Comparison of ENCODE assay signal across 32 cellular contexts in the genomic region with DNA sequence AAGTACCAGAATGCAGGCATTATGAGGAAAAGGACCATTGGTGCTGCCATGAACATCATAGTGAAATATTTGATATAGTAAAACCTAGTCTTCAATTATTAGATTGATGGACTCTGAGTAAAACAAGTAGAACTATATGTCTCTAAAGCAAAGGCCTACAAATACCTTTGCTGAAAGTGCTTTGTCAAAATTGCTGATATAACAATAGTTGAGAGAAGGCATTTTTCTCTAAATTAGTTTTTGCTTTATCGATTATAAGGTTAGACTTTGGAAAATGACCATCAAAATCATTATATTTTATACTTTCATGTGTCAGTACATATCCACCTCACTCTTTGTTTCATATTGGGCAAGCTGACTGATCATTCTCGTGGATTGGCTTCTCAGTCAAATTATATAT.
"Had no signal": no experiment of that assay in that cellular context is flagged by ENCODE, and none has a peak within 500 bp of the region (broad histone marks: within the 10 kb centered on the region; RNA-seq: fewer than 3 reads in every experiment).

No MANE protein-coding gene starts in this region.

- H3K9me3 Mint-ChIP-seq: nephron progenitor cell; neural progenitor cell; stimulated activated naive CD8-positive, alpha-beta T cell treated with anti-CD3 and anti-CD28 coated beads, Interleukin-15, amount 100 ng/mL, for 72 hours; type B pancreatic cell had no signal

- H3K4me1 ChIP-seq: neural progenitor cell, parathyroid adenoma, psoas muscle, spleen, suprapubic skin, testis, tibial artery, transverse colon, upper lobe of right lung, uterus had no signal

- H3K9ac ChIP-seq: neural progenitor cell, parathyroid adenoma had no signal

- ATAC-seq: naive thymus-derived CD8-positive, alpha-beta T cell; natural killer cell treated with Interleukin-12 subunit alpha and Interleukin-12 subunit beta and Interleukin-15 and Interleukin-18, amount 100 ng/mL, for 72 hours; psoas muscle; right cardiac atrium; sciatic nerve; stimulated activated naive CD8-positive, alpha-beta T cell treated with anti-CD3 and anti-CD28 coated beads, Interleukin-15, amount 100 ng/mL, for 72 hours; stimulated activated naive CD8-positive, alpha-beta T cell treated with anti-CD3 and anti-CD28 coated beads, Interleukin-15, Interleukin-2, amounts not matched to agents 100 U/mL and 50 U/mL, for 24 hours; upper lobe of right lung had no signal

- H3K27ac Mint-ChIP-seq: naive thymus-derived CD8-positive, alpha-beta T cell; natural killer cell treated with Interleukin-12 subunit alpha and Interleukin-12 subunit beta and Interleukin-15 and Interleukin-18, amount 100 ng/mL, for 72 hours; nephron progenitor cell; neural progenitor cell; progenitor cell of endocrine pancreas; stimulated activated naive CD8-positive, alpha-beta T cell treated with anti-CD3 and anti-CD28 coated beads, Interleukin-15, amount 100 ng/mL, for 72 hours; type B pancreatic cell had no signal

- H3K27me3 Mint-ChIP-seq: naive B cell; naive thymus-derived CD8-positive, alpha-beta T cell; natural killer cell treated with Interleukin-12 subunit alpha and Interleukin-12 subunit beta and Interleukin-15 and Interleukin-18, amount 100 ng/mL, for 72 hours; progenitor cell of endocrine pancreas; stimulated activated naive CD8-positive, alpha-beta T cell treated with anti-CD3 and anti-CD28 coated beads, Interleukin-15, amount 100 ng/mL, for 72 hours; type B pancreatic cell had no signal

- H3K27ac ChIP-seq: neural progenitor cell, ovary, parathyroid adenoma, psoas muscle, skin epidermis, spleen, suprapubic skin, testis, tibial artery, transverse colon, upper lobe of right lung, uterus had no signal

- H3K36me3 Mint-ChIP-seq: naive B cell; naive thymus-derived CD8-positive, alpha-beta T cell; natural killer cell treated with Interleukin-12 subunit alpha and Interleukin-12 subunit beta and Interleukin-15 and Interleukin-18, amount 100 ng/mL, for 72 hours; neural progenitor cell; type B pancreatic cell had no signal

- H3K4me2 ChIP-seq: neural progenitor cell, smooth muscle cell had no signal

- H3K79me2 ChIP-seq: parathyroid adenoma had no signal

- H3K4me3 ChIP-seq: neural progenitor cell, ovary, psoas muscle, skin epidermis, smooth muscle cell, spleen, suprapubic skin, testis, tibial artery, transverse colon, upper lobe of right lung, uterus had no signal

- H2AFZ ChIP-seq: neural progenitor cell, parathyroid adenoma had no signal

- H3K36me3 ChIP-seq: neural progenitor cell, ovary, spleen, suprapubic skin, tibial artery, transverse colon, upper lobe of right lung, uterus had no signal

- H3K4me3 Mint-ChIP-seq: naive B cell; naive thymus-derived CD8-positive, alpha-beta T cell; natural killer cell treated with Interleukin-12 subunit alpha and Interleukin-12 subunit beta and Interleukin-15 and Interleukin-18, amount 100 ng/mL, for 72 hours; nephron progenitor cell; neural progenitor cell; stimulated activated naive CD8-positive, alpha-beta T cell treated with anti-CD3 and anti-CD28 coated beads, Interleukin-15, amount 100 ng/mL, for 72 hours; type B pancreatic cell had no signal

- H3K4me1 Mint-ChIP-seq: naive thymus-derived CD8-positive, alpha-beta T cell; nephron progenitor cell; neural progenitor cell; stimulated activated naive CD8-positive, alpha-beta T cell treated with anti-CD3 and anti-CD28 coated beads, Interleukin-15, amount 100 ng/mL, for 72 hours had no signal

- H3K9me3 ChIP-seq: ovary, psoas muscle, spleen, suprapubic skin, testis, tibial artery, transverse colon, upper lobe of right lung, uterus had no signal

- DNase-seq: naive B cell; naive thymus-derived CD8-positive, alpha-beta T cell; nephron progenitor cell; occipital lobe; ovary; posterior cingulate gyrus; psoas muscle; right cardiac atrium; spleen; stimulated activated CD4-positive, alpha-beta T cell treated with anti-CD3 and anti-CD28 coated beads, Interleukin-12 subunit alpha, Interleukin-12 subunit beta, amount 100 ng/mL, for 4 hours; stimulated activated CD4-positive, alpha-beta T cell treated with anti-CD3 and anti-CD28 coated beads, Interleukin-1b, Interleukin-23, amount 100 ng/mL, for 48 hours; stimulated activated CD4-positive, alpha-beta T cell treated with anti-CD3 and anti-CD28 coated beads, Interleukin-4, amount 100 ng/mL, for 1 hour; stimulated activated CD4-positive, alpha-beta T cell treated with anti-CD3 and anti-CD28 coated beads, Interleukin-4, amount 100 ng/mL, for 4 hours; stimulated activated CD8-positive, alpha-beta memory T cell treated with anti-CD3 and anti-CD28 coated beads, Interleukin-4, amount 100 ng/mL, for 48 hours; stimulated activated naive CD4-positive, alpha-beta T cell; stimulated activated naive CD8-positive, alpha-beta T cell treated with anti-CD3 and anti-CD28 coated beads, Interleukin-15, amount 100 ng/mL, for 72 hours; stimulated activated naive CD8-positive, alpha-beta T cell treated with anti-CD3 and anti-CD28 coated beads, Interleukin-15, Interleukin-2, amounts not matched to agents 100 U/mL and 50 U/mL, for 24 hours; substantia nigra; testis; tibial artery; transverse colon; upper lobe of right lung; uterus had no signal

- H3K27me3 ChIP-seq: neural progenitor cell, ovary, spleen, suprapubic skin, testis, tibial artery, transverse colon, upper lobe of right lung, uterus had no signal
